1 cellular context compared by ENCODE assay signal in the genomic region with DNA sequence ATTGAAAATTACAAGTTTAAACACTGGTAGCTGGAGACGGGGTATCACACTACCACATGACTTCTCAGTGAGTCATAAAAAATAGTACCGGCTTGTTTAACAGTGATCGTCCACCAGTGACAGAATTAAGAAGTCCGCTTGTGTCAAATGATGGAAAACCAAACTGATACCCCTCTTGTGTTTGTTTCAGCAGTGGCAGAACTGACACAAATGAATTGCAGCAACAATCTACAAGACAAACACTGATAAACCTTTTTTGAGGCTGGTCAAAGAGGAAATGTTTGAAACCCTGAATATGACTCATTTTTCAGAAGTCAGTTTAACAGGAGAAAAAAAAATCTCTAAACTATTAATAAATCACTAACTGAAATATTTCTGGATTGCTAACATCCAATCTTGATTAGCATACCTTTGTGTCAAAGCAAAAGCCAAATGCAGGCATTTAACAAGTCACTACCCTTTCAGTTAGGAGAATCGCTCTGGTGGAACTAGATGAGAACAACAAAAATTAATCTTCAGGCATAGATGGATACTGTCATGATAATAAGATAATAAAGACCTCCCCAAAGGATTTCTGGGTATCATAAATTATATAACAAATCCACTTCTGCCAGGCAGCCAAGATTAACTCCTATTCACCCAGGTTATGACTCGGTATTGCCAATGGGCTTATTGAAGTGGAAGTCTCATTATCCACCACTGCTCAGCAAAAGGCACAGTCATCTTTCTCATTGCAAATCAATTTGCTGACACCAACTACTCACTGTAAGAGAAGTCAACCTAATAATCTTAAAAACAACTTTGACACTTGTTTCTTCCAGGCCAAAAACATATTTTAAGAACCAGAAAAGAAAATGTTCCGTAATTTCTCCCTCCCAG.
A peak's percentile ranks its signal among the peaks of the same experiment; 100 is the strongest.
TF ChIP-seq lines count a peak whose summit lies in the region.

No MANE protein-coding gene starts in this region.

TF ChIP-seq in GM12878, 131 proteins besides CTCF, POLR2A, EP300 and RAD21 (continued from another document and continues in another):
- TF ChIP-seq, protein P1, sequence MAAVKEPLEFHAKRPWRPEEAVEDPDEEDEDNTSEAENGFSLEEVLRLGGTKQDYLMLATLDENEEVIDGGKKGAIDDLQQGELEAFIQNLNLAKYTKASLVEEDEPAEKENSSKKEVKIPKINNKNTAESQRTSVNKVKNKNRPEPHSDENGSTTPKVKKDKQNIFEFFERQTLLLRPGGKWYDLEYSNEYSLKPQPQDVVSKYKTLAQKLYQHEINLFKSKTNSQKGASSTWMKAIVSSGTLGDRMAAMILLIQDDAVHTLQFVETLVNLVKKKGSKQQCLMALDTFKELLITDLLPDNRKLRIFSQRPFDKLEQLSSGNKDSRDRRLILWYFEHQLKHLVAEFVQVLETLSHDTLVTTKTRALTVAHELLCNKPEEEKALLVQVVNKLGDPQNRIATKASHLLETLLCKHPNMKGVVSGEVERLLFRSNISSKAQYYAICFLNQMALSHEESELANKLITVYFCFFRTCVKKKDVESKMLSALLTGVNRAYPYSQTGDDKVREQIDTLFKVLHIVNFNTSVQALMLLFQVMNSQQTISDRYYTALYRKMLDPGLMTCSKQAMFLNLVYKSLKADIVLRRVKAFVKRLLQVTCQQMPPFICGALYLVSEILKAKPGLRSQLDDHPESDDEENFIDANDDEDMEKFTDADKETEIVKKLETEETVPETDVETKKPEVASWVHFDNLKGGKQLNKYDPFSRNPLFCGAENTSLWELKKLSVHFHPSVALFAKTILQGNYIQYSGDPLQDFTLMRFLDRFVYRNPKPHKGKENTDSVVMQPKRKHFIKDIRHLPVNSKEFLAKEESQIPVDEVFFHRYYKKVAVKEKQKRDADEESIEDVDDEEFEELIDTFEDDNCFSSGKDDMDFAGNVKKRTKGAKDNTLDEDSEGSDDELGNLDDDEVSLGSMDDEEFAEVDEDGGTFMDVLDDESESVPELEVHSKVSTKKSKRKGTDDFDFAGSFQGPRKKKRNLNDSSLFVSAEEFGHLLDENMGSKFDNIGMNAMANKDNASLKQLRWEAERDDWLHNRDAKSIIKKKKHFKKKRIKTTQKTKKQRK (IDR thresholded peaks at IDR 0.05; ENCODE audit: low read depth, low read length) = no peak
- TF ChIP-seq FOXM1 (IDR thresholded peaks at IDR 0.05; ENCODE audit: low read depth, low read length) (no peak), DPF2 (IDR thresholded peaks at IDR 0.05) (0 out of 2 replicates have a peak, but pooled peaks have one; percentile 44), PAX8 (IDR thresholded peaks at IDR 0.05) (no peak), ZSCAN29 (IDR thresholded peaks at IDR 0.05) (no peak), ASH2L (IDR thresholded peaks at IDR 0.05; ENCODE audit: borderline replicate concordance, low read depth) (no peak), RBBP5 (conservative IDR thresholded peaks at IDR 0.05) (no peak), MEF2A (IDR thresholded peaks at IDR 0.05; ENCODE audit: insufficient read depth, low read depth, low read length) (no peak), NRF1 (conservative IDR thresholded peaks at IDR 0.05; ENCODE audit: low read depth, low read length) (no peak), RELA (IDR thresholded peaks at IDR 0.05; ENCODE audit: borderline replicate concordance, partially characterized antibody) (no peak), TCF7 (IDR thresholded peaks at IDR 0.05; ENCODE audit: borderline replicate concordance) (no peak), CBX5 (IDR thresholded peaks at IDR 0.05; ENCODE audit: low read depth) (no peak), MEF2B (IDR thresholded peaks at IDR 0.05; ENCODE audit: partially characterized antibody, poor library complexity, severe bottlenecking) (no peak), SREBF1 (IDR thresholded peaks at IDR 0.05; ENCODE audit: low read length) (no peak), YBX1 (IDR thresholded peaks at IDR 0.05) (no peak), ZNF622 (IDR thresholded peaks at IDR 0.05) (no peak), CBFB (IDR thresholded peaks at IDR 0.05; ENCODE audit: low read depth) (no peak), STAT1 (conservative IDR thresholded peaks at IDR 0.05) (no peak), HDGF (IDR thresholded peaks at IDR 0.05) (no peak), TBL1XR1 (IDR thresholded peaks at IDR 0.05; ENCODE audit: low read depth, low read length) (no peak), SMARCA5 (IDR thresholded peaks at IDR 0.05) (no peak), CHD2 (IDR thresholded peaks at IDR 0.05; ENCODE audit: borderline replicate concordance, low read depth, low read length) (no peak), ESRRA (IDR thresholded peaks at IDR 0.05; ENCODE audit: low read length) (no peak), CREB1 (IDR thresholded peaks at IDR 0.05; ENCODE audit: low read depth) (peak; percentile 45; the same call in 1 of the 2 replicates), NR2C2 (IDR thresholded peaks at IDR 0.05; ENCODE audit: borderline replicate concordance, control insufficient read depth, insufficient read length, low read depth) (no peak), FOS (IDR thresholded peaks at IDR 0.05; ENCODE audit: borderline replicate concordance, extremely low read depth, insufficient read length) (no peak), RCOR1 (conservative IDR thresholded peaks at IDR 0.05; ENCODE audit: low read depth, low read length) (no peak), RB1 (IDR thresholded peaks at IDR 0.05; ENCODE audit: borderline replicate concordance) (no peak), ATF7 (IDR thresholded peaks at IDR 0.05; ENCODE audit: low read depth) (peak; percentile 58), MTA2 (IDR thresholded peaks at IDR 0.05; ENCODE audit: low read depth) (peak; percentile 43; the same call in 1 of the 2 replicates), CHD1 (IDR thresholded peaks at IDR 0.05; ENCODE audit: low read depth, low read length) (no peak), IKZF2 (IDR thresholded peaks at IDR 0.05) (peak; percentile 53 to 59; a peak in 2 of 4 replicates), SP1 (IDR thresholded peaks at IDR 0.05; ENCODE audit: low read depth, low read length) (no peak), SUPT20H (IDR thresholded peaks at IDR 0.05; ENCODE audit: borderline replicate concordance, control insufficient read depth, low read depth, low read length) (no peak), FOXK2 (IDR thresholded peaks at IDR 0.05) (no peak), NFIC (IDR thresholded peaks at IDR 0.05; ENCODE audit: low read depth, low read length) (peak; percentile 70; the same call in 1 of the 2 replicates), ZNF207 (IDR thresholded peaks at IDR 0.05; ENCODE audit: borderline replicate concordance) (no peak), TARDBP (IDR thresholded peaks at IDR 0.05; ENCODE audit: borderline replicate concordance) (no peak), EED (IDR thresholded peaks at IDR 0.05; ENCODE audit: low read depth) (no peak), LARP7 (IDR thresholded peaks at IDR 0.05) (no peak), RUNX3 (IDR thresholded peaks at IDR 0.05; ENCODE audit: low read length) (peak; percentile 27; the same call in 1 of the 2 replicates), IRF4 (IDR thresholded peaks at IDR 0.05; ENCODE audit: low read depth, low read length) (no peak), ETV6 (conservative IDR thresholded peaks at IDR 0.05 in 1 of 2, IDR thresholded peaks at IDR 0.05 in 1 of 2; ENCODE audit: borderline replicate concordance in 1 of 2, low read depth in 1 of 2) (0 out of 4 replicates have a peak, but pooled peaks of 1 of the 2 experiments have one; percentile 18), JUND (IDR thresholded peaks at IDR 0.05; ENCODE audit: low read depth, low read length) (no peak), KLF5 (IDR thresholded peaks at IDR 0.05; ENCODE audit: partially characterized antibody) (no peak), CHD4 (IDR thresholded peaks at IDR 0.05) (no peak)
- TF ChIP-seq, protein P2, sequence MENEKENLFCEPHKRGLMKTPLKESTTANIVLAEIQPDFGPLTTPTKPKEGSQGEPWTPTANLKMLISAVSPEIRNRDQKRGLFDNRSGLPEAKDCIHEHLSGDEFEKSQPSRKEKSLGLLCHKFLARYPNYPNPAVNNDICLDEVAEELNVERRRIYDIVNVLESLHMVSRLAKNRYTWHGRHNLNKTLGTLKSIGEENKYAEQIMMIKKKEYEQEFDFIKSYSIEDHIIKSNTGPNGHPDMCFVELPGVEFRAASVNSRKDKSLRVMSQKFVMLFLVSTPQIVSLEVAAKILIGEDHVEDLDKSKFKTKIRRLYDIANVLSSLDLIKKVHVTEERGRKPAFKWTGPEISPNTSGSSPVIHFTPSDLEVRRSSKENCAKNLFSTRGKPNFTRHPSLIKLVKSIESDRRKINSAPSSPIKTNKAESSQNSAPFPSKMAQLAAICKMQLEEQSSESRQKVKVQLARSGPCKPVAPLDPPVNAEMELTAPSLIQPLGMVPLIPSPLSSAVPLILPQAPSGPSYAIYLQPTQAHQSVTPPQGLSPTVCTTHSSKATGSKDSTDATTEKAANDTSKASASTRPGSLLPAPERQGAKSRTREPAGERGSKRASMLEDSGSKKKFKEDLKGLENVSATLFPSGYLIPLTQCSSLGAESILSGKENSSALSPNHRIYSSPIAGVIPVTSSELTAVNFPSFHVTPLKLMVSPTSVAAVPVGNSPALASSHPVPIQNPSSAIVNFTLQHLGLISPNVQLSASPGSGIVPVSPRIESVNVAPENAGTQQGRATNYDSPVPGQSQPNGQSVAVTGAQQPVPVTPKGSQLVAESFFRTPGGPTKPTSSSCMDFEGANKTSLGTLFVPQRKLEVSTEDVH (IDR thresholded peaks at IDR 0.05; ENCODE audit: low read depth, partially characterized antibody) = no peak
- TF ChIP-seq, protein P3, sequence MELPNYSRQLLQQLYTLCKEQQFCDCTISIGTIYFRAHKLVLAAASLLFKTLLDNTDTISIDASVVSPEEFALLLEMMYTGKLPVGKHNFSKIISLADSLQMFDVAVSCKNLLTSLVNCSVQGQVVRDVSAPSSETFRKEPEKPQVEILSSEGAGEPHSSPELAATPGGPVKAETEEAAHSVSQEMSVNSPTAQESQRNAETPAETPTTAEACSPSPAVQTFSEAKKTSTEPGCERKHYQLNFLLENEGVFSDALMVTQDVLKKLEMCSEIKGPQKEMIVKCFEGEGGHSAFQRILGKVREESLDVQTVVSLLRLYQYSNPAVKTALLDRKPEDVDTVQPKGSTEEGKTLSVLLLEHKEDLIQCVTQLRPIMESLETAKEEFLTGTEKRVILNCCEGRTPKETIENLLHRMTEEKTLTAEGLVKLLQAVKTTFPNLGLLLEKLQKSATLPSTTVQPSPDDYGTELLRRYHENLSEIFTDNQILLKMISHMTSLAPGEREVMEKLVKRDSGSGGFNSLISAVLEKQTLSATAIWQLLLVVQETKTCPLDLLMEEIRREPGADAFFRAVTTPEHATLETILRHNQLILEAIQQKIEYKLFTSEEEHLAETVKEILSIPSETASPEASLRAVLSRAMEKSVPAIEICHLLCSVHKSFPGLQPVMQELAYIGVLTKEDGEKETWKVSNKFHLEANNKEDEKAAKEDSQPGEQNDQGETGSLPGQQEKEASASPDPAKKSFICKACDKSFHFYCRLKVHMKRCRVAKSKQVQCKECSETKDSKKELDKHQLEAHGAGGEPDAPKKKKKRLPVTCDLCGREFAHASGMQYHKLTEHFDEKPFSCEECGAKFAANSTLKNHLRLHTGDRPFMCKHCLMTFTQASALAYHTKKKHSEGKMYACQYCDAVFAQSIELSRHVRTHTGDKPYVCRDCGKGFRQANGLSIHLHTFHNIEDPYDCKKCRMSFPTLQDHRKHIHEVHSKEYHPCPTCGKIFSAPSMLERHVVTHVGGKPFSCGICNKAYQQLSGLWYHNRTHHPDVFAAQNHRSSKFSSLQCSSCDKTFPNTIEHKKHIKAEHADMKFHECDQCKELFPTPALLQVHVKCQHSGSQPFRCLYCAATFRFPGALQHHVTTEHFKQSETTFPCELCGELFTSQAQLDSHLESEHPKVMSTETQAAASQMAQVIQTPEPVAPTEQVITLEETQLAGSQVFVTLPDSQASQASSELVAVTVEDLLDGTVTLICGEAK (IDR thresholded peaks at IDR 0.05; ENCODE audit: borderline replicate concordance) = no peak
- TF ChIP-seq, protein P4, sequence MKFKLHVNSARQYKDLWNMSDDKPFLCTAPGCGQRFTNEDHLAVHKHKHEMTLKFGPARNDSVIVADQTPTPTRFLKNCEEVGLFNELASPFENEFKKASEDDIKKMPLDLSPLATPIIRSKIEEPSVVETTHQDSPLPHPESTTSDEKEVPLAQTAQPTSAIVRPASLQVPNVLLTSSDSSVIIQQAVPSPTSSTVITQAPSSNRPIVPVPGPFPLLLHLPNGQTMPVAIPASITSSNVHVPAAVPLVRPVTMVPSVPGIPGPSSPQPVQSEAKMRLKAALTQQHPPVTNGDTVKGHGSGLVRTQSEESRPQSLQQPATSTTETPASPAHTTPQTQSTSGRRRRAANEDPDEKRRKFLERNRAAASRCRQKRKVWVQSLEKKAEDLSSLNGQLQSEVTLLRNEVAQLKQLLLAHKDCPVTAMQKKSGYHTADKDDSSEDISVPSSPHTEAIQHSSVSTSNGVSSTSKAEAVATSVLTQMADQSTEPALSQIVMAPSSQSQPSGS (IDR thresholded peaks at IDR 0.05; ENCODE audit: low read length) = peak; percentile 37; the same call in 1 of the 2 replicates
- TF ChIP-seq, protein P5, sequence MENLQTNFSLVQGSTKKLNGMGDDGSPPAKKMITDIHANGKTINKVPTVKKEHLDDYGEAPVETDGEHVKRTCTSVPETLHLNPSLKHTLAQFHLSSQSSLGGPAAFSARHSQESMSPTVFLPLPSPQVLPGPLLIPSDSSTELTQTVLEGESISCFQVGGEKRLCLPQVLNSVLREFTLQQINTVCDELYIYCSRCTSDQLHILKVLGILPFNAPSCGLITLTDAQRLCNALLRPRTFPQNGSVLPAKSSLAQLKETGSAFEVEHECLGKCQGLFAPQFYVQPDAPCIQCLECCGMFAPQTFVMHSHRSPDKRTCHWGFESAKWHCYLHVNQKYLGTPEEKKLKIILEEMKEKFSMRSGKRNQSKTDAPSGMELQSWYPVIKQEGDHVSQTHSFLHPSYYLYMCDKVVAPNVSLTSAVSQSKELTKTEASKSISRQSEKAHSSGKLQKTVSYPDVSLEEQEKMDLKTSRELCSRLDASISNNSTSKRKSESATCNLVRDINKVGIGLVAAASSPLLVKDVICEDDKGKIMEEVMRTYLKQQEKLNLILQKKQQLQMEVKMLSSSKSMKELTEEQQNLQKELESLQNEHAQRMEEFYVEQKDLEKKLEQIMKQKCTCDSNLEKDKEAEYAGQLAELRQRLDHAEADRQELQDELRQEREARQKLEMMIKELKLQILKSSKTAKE (IDR thresholded peaks at IDR 0.05; ENCODE audit: low read depth, poor library complexity, severe bottlenecking) = peak; percentile 85
- TF ChIP-seq, protein P6, sequence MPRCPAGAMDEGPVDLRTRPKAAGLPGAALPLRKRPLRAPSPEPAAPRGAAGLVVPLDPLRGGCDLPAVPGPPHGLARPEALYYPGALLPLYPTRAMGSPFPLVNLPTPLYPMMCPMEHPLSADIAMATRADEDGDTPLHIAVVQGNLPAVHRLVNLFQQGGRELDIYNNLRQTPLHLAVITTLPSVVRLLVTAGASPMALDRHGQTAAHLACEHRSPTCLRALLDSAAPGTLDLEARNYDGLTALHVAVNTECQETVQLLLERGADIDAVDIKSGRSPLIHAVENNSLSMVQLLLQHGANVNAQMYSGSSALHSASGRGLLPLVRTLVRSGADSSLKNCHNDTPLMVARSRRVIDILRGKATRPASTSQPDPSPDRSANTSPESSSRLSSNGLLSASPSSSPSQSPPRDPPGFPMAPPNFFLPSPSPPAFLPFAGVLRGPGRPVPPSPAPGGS (IDR thresholded peaks at IDR 0.05; ENCODE audit: borderline replicate concordance, insufficient read depth, low read depth, low read length, poor library complexity, severe bottlenecking) = peak; percentile 29
